ENCODE assay signal across 1 cellular context in the genomic region with DNA sequence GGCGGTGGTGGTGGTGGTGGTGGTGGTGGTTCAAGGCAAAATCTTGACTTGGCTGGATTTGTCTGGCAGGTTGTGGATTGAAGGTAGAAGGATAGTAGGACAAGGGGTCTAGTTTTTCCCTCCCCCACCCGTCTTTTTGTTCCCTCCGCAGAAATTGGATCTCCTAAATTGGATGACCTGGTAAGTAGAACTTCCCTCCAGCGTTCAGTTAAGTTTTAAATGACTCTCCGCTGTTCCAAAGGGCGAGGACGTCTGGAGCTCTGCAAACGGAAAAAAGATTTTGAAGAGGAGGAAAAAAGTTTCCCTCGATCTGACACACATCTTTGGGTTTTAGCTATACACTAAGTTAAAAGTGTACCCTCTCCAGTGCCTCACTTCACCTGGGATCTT.
TF ChIP-seq lines count a peak whose summit lies in the region.

No MANE protein-coding gene starts in this region.

TF ChIP-seq in HepG2, 621 proteins besides CTCF, POLR2A, EP300 and RAD21 (continues in another document):
- no peak for TF ChIP-seq IRX3 (CRISPR knock-in tag; IDR thresholded peaks at IDR 0.05; ENCODE audit: borderline replicate concordance, low read depth)
- no peak for TF ChIP-seq HCFC1 (IDR thresholded peaks at IDR 0.05; ENCODE audit: low read depth, low read length)
- peak; percentile 51; the same call in 1 of the 2 replicates for TF ChIP-seq ZNF317 (CRISPR knock-in tag; IDR thresholded peaks at IDR 0.05)
- TF ChIP-seq, protein P1, sequence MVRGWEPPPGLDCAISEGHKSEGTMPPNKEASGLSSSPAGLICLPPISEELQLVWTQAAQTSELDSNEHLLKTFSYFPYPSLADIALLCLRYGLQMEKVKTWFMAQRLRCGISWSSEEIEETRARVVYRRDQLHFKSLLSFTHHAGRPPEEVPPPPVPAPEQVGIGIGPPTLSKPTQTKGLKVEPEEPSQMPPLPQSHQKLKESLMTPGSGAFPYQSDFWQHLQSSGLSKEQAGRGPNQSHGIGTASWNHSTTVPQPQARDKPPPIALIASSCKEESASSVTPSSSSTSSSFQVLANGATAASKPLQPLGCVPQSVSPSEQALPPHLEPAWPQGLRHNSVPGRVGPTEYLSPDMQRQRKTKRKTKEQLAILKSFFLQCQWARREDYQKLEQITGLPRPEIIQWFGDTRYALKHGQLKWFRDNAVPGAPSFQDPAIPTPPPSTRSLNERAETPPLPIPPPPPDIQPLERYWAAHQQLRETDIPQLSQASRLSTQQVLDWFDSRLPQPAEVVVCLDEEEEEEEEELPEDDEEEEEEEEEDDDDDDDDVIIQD (CRISPR knock-in tag; IDR thresholded peaks at IDR 0.05; ENCODE audit: low read depth): no peak
- TF ChIP-seq MBNL3 (CRISPR knock-in tag; conservative IDR thresholded peaks at IDR 0.05): no peak
- no peak for TF ChIP-seq SOX6 (IDR thresholded peaks at IDR 0.05)
- TF ChIP-seq SOX6 (CRISPR knock-in tag; IDR thresholded peaks at IDR 0.05): peak; percentile 40
- TF ChIP-seq, protein P2, sequence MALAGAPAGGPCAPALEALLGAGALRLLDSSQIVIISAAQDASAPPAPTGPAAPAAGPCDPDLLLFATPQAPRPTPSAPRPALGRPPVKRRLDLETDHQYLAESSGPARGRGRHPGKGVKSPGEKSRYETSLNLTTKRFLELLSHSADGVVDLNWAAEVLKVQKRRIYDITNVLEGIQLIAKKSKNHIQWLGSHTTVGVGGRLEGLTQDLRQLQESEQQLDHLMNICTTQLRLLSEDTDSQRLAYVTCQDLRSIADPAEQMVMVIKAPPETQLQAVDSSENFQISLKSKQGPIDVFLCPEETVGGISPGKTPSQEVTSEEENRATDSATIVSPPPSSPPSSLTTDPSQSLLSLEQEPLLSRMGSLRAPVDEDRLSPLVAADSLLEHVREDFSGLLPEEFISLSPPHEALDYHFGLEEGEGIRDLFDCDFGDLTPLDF (CRISPR knock-in tag; IDR thresholded peaks at IDR 0.05): no peak
- no peak for TF ChIP-seq RBFOX2 (IDR thresholded peaks at IDR 0.05; ENCODE audit: low read depth, low read length)
- no peak for TF ChIP-seq POLR2G (IDR thresholded peaks at IDR 0.05; ENCODE audit: low read depth, low read length)
- TF ChIP-seq ZNF563 (CRISPR knock-in tag; IDR thresholded peaks at IDR 0.05): no peak
- TF ChIP-seq, protein P3, sequence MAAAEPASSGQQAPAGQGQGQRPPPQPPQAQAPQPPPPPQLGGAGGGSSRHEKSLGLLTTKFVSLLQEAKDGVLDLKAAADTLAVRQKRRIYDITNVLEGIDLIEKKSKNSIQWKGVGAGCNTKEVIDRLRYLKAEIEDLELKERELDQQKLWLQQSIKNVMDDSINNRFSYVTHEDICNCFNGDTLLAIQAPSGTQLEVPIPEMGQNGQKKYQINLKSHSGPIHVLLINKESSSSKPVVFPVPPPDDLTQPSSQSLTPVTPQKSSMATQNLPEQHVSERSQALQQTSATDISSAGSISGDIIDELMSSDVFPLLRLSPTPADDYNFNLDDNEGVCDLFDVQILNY (CRISPR knock-in tag; conservative IDR thresholded peaks at IDR 0.05): no peak
- no peak for TF ChIP-seq GTF3A (CRISPR knock-in tag; conservative IDR thresholded peaks at IDR 0.05)
- no peak for TF ChIP-seq JARID2 (CRISPR knock-in tag; IDR thresholded peaks at IDR 0.05; ENCODE audit: insufficient replicate concordance)
- TF ChIP-seq ZFYVE20 (CRISPR knock-in tag; IDR thresholded peaks at IDR 0.05; ENCODE audit: borderline replicate concordance, low read depth): no peak
- TF ChIP-seq, protein P4, sequence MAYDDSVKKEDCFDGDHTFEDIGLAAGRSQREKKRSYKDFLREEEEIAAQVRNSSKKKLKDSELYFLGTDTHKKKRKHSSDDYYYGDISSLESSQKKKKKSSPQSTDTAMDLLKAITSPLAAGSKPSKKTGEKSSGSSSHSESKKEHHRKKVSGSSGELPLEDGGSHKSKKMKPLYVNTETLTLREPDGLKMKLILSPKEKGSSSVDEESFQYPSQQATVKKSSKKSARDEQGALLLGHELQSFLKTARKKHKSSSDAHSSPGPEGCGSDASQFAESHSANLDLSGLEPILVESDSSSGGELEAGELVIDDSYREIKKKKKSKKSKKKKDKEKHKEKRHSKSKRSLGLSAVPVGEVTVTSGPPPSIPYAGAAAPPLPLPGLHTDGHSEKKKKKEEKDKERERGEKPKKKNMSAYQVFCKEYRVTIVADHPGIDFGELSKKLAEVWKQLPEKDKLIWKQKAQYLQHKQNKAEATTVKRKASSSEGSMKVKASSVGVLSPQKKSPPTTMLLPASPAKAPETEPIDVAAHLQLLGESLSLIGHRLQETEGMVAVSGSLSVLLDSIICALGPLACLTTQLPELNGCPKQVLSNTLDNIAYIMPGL (CRISPR knock-in tag; IDR thresholded peaks at IDR 0.05; ENCODE audit: borderline replicate concordance in 1 of 2, low read depth in 1 of 2): peak in 1 of 2 experiments; percentile 6; a peak in 1 of 4 replicates
- TF ChIP-seq CREM (IDR thresholded peaks at IDR 0.05): no peak
- no peak for TF ChIP-seq CREM (CRISPR knock-in tag; IDR thresholded peaks at IDR 0.05)
- TF ChIP-seq SRY (CRISPR knock-in tag; IDR thresholded peaks at IDR 0.05): no peak
- TF ChIP-seq CHD4 (IDR thresholded peaks at IDR 0.05; ENCODE audit: borderline replicate concordance, low read length): no peak
- TF ChIP-seq, protein P5, sequence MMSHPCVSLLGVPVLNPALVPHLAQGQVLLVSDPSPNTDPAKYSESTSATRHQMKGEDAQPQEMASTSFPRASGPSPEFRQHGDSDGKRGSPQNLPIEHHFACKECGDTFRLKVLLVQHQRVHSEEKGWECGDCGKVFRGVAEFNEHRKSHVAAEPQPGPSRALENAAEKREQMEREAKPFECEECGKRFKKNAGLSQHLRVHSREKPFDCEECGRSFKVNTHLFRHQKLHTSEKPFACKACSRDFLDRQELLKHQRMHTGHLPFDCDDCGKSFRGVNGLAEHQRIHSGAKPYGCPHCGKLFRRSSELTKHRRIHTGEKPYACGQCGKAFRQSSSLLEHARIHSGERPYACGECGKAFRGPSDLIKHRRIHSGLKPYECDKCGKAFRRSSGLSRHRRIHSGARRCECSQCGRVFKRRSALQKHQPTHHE (CRISPR knock-in tag; IDR thresholded peaks at IDR 0.05; ENCODE audit: borderline replicate concordance): no peak
- TF ChIP-seq, protein P6, sequence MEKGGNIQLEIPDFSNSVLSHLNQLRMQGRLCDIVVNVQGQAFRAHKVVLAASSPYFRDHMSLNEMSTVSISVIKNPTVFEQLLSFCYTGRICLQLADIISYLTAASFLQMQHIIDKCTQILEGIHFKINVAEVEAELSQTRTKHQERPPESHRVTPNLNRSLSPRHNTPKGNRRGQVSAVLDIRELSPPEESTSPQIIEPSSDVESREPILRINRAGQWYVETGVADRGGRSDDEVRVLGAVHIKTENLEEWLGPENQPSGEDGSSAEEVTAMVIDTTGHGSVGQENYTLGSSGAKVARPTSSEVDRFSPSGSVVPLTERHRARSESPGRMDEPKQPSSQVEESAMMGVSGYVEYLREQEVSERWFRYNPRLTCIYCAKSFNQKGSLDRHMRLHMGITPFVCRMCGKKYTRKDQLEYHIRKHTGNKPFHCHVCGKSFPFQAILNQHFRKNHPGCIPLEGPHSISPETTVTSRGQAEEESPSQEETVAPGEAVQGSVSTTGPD (CRISPR knock-in tag; IDR thresholded peaks at IDR 0.05): 0 out of 2 replicates have a peak, but pooled peaks have one; percentile 11
- TF ChIP-seq, protein P7, sequence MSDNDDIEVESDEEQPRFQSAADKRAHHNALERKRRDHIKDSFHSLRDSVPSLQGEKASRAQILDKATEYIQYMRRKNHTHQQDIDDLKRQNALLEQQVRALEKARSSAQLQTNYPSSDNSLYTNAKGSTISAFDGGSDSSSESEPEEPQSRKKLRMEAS (IDR thresholded peaks at IDR 0.05): no peak
- TF ChIP-seq ZNF121 (CRISPR knock-in tag; IDR thresholded peaks at IDR 0.05): no peak
- TF ChIP-seq GATA4 (IDR thresholded peaks at IDR 0.05; ENCODE audit: borderline replicate concordance, low read depth): no peak
- TF ChIP-seq, protein P8, sequence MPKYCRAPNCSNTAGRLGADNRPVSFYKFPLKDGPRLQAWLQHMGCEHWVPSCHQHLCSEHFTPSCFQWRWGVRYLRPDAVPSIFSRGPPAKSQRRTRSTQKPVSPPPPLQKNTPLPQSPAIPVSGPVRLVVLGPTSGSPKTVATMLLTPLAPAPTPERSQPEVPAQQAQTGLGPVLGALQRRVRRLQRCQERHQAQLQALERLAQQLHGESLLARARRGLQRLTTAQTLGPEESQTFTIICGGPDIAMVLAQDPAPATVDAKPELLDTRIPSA (CRISPR knock-in tag; IDR thresholded peaks at IDR 0.05; ENCODE audit: borderline replicate concordance): no peak
- TF ChIP-seq, protein P9, sequence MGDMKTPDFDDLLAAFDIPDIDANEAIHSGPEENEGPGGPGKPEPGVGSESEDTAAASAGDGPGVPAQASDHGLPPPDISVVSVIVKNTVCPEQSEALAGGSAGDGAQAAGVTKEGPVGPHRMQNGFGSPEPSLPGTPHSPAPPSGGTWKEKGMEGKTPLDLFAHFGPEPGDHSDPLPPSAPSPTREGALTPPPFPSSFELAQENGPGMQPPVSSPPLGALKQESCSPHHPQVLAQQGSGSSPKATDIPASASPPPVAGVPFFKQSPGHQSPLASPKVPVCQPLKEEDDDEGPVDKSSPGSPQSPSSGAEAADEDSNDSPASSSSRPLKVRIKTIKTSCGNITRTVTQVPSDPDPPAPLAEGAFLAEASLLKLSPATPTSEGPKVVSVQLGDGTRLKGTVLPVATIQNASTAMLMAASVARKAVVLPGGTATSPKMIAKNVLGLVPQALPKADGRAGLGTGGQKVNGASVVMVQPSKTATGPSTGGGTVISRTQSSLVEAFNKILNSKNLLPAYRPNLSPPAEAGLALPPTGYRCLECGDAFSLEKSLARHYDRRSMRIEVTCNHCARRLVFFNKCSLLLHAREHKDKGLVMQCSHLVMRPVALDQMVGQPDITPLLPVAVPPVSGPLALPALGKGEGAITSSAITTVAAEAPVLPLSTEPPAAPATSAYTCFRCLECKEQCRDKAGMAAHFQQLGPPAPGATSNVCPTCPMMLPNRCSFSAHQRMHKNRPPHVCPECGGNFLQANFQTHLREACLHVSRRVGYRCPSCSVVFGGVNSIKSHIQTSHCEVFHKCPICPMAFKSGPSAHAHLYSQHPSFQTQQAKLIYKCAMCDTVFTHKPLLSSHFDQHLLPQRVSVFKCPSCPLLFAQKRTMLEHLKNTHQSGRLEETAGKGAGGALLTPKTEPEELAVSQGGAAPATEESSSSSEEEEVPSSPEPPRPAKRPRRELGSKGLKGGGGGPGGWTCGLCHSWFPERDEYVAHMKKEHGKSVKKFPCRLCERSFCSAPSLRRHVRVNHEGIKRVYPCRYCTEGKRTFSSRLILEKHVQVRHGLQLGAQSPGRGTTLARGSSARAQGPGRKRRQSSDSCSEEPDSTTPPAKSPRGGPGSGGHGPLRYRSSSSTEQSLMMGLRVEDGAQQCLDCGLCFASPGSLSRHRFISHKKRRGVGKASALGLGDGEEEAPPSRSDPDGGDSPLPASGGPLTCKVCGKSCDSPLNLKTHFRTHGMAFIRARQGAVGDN (CRISPR knock-in tag; IDR thresholded peaks at IDR 0.05): no peak
- no peak for TF ChIP-seq ZNF10 (CRISPR knock-in tag; IDR thresholded peaks at IDR 0.05; ENCODE audit: borderline replicate concordance, low read depth)
- TF ChIP-seq, protein P10, sequence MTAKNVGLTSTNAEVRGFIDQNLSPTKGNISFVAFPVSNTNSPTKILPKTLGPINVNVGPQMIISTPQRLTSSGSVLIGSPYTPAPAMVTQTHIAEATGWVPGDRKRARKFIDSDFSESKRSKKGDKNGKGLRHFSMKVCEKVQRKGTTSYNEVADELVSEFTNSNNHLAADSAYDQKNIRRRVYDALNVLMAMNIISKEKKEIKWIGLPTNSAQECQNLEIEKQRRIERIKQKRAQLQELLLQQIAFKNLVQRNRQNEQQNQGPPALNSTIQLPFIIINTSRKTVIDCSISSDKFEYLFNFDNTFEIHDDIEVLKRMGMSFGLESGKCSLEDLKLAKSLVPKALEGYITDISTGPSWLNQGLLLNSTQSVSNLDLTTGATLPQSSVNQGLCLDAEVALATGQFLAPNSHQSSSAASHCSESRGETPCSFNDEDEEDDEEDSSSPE (CRISPR knock-in tag; IDR thresholded peaks at IDR 0.05): no peak
- TF ChIP-seq ZNF441 (CRISPR knock-in tag; IDR thresholded peaks at IDR 0.05; ENCODE audit: borderline replicate concordance): no peak
- TF ChIP-seq ZNF816 (CRISPR knock-in tag; IDR thresholded peaks at IDR 0.05; ENCODE audit: borderline replicate concordance): no peak
- no peak for TF ChIP-seq CAMTA2 (CRISPR knock-in tag; IDR thresholded peaks at IDR 0.05; ENCODE audit: borderline replicate concordance)
- no peak for TF ChIP-seq NFIB (CRISPR knock-in tag; IDR thresholded peaks at IDR 0.05; ENCODE audit: borderline replicate concordance)
- peak; percentile 32; the same call in 1 of the 2 replicates for TF ChIP-seq POGZ (CRISPR knock-in tag; IDR thresholded peaks at IDR 0.05)
- TF ChIP-seq ZNF367 (CRISPR knock-in tag; IDR thresholded peaks at IDR 0.05; ENCODE audit: borderline replicate concordance): no peak
- TF ChIP-seq, protein P11, sequence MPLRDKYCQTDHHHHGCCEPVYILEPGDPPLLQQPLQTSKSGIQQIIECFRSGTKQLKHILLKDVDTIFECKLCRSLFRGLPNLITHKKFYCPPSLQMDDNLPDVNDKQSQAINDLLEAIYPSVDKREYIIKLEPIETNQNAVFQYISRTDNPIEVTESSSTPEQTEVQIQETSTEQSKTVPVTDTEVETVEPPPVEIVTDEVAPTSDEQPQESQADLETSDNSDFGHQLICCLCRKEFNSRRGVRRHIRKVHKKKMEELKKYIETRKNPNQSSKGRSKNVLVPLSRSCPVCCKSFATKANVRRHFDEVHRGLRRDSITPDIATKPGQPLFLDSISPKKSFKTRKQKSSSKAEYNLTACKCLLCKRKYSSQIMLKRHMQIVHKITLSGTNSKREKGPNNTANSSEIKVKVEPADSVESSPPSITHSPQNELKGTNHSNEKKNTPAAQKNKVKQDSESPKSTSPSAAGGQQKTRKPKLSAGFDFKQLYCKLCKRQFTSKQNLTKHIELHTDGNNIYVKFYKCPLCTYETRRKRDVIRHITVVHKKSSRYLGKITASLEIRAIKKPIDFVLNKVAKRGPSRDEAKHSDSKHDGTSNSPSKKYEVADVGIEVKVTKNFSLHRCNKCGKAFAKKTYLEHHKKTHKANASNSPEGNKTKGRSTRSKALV (CRISPR knock-in tag; IDR thresholded peaks at IDR 0.05): no peak
- no peak for TF ChIP-seq TMF1 (CRISPR knock-in tag; IDR thresholded peaks at IDR 0.05; ENCODE audit: low read depth)
- TF ChIP-seq PRMT3 (CRISPR knock-in tag; IDR thresholded peaks at IDR 0.05; ENCODE audit: borderline replicate concordance, low read depth): no peak
- TF ChIP-seq ELF4 (CRISPR knock-in tag; IDR thresholded peaks at IDR 0.05; ENCODE audit: borderline replicate concordance): no peak
- TF ChIP-seq HOXA5 (CRISPR knock-in tag; IDR thresholded peaks at IDR 0.05): no peak
- no peak for TF ChIP-seq ZNF335 (CRISPR knock-in tag; IDR thresholded peaks at IDR 0.05)
- no peak for TF ChIP-seq SMC3 (IDR thresholded peaks at IDR 0.05; ENCODE audit: low read length)
- TF ChIP-seq, protein P12, sequence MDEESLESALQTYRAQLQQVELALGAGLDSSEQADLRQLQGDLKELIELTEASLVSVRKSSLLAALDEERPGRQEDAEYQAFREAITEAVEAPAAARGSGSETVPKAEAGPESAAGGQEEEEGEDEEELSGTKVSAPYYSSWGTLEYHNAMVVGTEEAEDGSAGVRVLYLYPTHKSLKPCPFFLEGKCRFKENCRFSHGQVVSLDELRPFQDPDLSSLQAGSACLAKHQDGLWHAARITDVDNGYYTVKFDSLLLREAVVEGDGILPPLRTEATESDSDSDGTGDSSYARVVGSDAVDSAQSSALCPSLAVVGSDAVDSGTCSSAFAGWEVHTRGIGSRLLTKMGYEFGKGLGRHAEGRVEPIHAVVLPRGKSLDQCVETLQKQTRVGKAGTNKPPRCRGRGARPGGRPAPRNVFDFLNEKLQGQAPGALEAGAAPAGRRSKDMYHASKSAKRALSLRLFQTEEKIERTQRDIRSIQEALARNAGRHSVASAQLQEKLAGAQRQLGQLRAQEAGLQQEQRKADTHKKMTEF (CRISPR knock-in tag; IDR thresholded peaks at IDR 0.05): no peak
- TF ChIP-seq ZNF556 (CRISPR knock-in tag; IDR thresholded peaks at IDR 0.05; ENCODE audit: borderline replicate concordance): no peak
- TF ChIP-seq RFXAP (CRISPR knock-in tag; IDR thresholded peaks at IDR 0.05; ENCODE audit: borderline replicate concordance): no peak
- TF ChIP-seq KLF9 (CRISPR knock-in tag; IDR thresholded peaks at IDR 0.05; ENCODE audit: low read depth): no peak
